13 cellular contexts compared by ENCODE assay signal in the genomic region with DNA sequence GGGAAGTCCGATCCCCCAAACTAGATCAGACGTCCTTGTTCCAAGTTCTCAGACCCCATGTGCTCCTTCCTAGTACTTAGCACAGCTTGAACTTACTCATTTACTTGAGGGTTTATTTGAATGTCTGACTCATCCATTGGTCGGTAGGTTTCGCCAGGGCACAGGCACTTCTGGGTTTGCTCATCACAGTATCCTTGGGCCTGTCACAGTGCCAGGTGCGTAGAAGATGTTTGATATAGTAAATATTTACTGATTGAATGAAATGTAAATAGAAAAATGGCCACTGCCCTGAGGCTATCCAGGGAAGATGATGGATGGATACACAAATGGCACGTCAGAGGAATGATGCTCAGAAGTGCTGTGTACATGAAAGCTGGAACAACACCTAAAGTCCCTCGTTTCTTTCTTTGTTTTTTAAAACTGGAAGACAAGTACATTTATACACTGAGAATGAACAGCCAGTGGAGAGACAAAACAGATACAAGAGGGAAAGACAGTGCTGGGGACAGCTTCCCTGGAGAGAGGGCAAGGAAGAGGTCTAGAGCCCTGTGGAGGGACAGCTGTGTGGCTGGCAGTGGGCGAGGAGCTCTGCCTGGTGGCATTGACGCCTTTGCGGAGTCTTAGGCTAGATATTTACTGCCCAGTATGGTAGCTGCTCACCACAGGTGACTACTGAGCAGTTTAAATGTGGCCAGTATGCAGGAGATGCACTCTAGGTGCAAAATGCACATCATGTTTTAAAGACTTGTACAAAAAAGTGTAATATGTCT. TPM values are rescaled to one million over a fixed set of nuclear protein-coding genes. Genes with fewer than 3 reads are reported as not detected.
DNase-seq lines count a peak whose midpoint lies in the region; ATAC-seq lines count a peak whose summit lies in the region.
"Had no signal": no experiment of that assay in that cellular context is flagged by ENCODE, and none has a peak within 500 bp of the region (broad histone marks: within the 10 kb centered on the region; RNA-seq: fewer than 3 reads in every experiment).

No MANE protein-coding gene starts in this region.

- intact Hi-C loops in left colon (cut with DNase I, micrococcal nuclease) = no loop called here

- ATAC-seq in left colon (peak; percentile 48), HG03469 (IDR thresholded peaks at IDR 0.05; ENCODE audit: unreplicated experiment) (no peak)
- ATAC-seq: gastrocnemius medialis, right cardiac atrium had no signal

- DNase-seq in EL (peak; percentile 12), NCI-H1092 (lab: John Stamatoyannopoulos, UW) (peak; percentile 18), RPMI7951 (ENCODE audit: low read depth) (peak; percentile 49), left colon (peak; percentile 21 to 54), NCI-H2171 treated with DMSO at 0.1 percent for 48 hours (lab: John Stamatoyannopoulos, UW) (no peak), NCI-H1436 treated with DMSO at 0.1 percent for 48 hours (lab: John Stamatoyannopoulos, UW) (no peak)
- DNase-seq: anterior cingulate cortex, gastrocnemius medialis, kidney, right cardiac atrium, substantia nigra had no signal

RNA-seq across cellular contexts. Expression of a gene that starts 31.2 kb away (rescaled TPM):
- not detected in 2 replicates for total RNA-seq in RPMI7951 (2014; rRNA removed; shearing (Covaris generic))
- 1 to 10 TPM; 1.0 to 2.0 TPM for total RNA-seq in left colon
- total RNA-seq: myocyte had no signal

Comparison
In these comparisons a context has a peak if more than half of its experiments do, and no peak if none do; other contexts are left out.
1. DNase-seq: peak in EL (single experiment), NCI-H1092 (single experiment), RPMI7951 (single experiment) and left colon (2 of 2); none in NCI-H2171 treated with DMSO at 0.1 percent for 48 hours (single experiment) and NCI-H1436 treated with DMSO at 0.1 percent for 48 hours (single experiment).